Comparison of ENCODE assay signal across 32 cellular contexts in genomic region chr3:8581373-8581772, GRCh38.
"Had no signal": no experiment of that assay in that cellular context is flagged by ENCODE, and none has a peak within 500 bp of the region (broad histone marks: within the 10 kb centered on the region; RNA-seq: fewer than 3 reads in every experiment).

No MANE protein-coding gene starts in this region.

- H3K27ac ChIP-seq: Peyer's patch, VCaP had no signal

- ATAC-seq: activated CD8-positive, alpha-beta memory T cell treated with anti-CD3 and anti-CD28 coated beads, Interleukin-2, amount 10 ng/mL, durations not matched to agents 7 days and 5 days; activated naive CD8-positive, alpha-beta T cell treated with anti-CD3 and anti-CD28 coated beads, Interleukin-2, amount 50 U/mL, for 24 hours; K562 had no signal

- H3K4me1 ChIP-seq: Peyer's patch had no signal

- DNase-seq: activated B cell treated with CpG ODN at 0.5 μM for 24 hours; activated CD4-positive, alpha-beta memory T cell treated with anti-CD3 and anti-CD28 coated beads for 36 hours; activated CD4-positive, alpha-beta T cell treated with anti-CD3 and anti-CD28 coated beads for 4 hours; activated CD4-positive, alpha-beta T cell treated with anti-CD3 and anti-CD28 coated beads, Interleukin-2, amount 50 U/mL, for 1 hour; activated CD4-positive, CD25-positive, alpha-beta regulatory T cell treated with anti-CD3 and anti-CD28 coated beads, Interleukin-2, amount 50 U/mL, for 72 hours; activated CD8-positive, alpha-beta memory T cell treated with anti-CD3 and anti-CD28 coated beads, Interleukin-2, amount 10 ng/mL, durations not matched to agents 7 days and 5 days; activated CD8-positive, alpha-beta memory T cell treated with anti-CD3 and anti-CD28 coated beads, Interleukin-2, amount 50 U/mL, for 48 hours; activated effector memory CD4-positive, alpha-beta T cell treated with Interleukin-2 at 50 U/mL for 16 hours; activated naive CD4-positive, alpha-beta T cell treated with anti-CD3 and anti-CD28 coated beads, Interleukin-2, amount 10 ng/mL, durations not matched to agents 7 days and 5 days; activated naive CD8-positive, alpha-beta T cell treated with anti-CD3 and anti-CD28 coated beads, Interleukin-2, amount 50 U/mL, for 24 hours; activated T-cell treated with anti-CD3 and anti-CD28 coated beads, Interleukin-2, amount 50 U/mL, for 48 hours; amniotic stem cell; aorta; brain microvascular endothelial cell; NCI-H1048; NCI-H1105 treated with DMSO at 0.1 percent for 48 hours; NCI-H1436; NCI-H1694; NCI-H1930; NCI-H2081 treated with DMSO at 0.1 percent for 48 hours; NCI-H226; NCI-H446 treated with DMSO at 0.1 percent for 48 hours; NCI-H524; Peyer's patch; RPMI8226; SIG-M5; SW 1271; T-helper 1 cell; T-helper 2 cell; T-helper 9 cell had no signal

- H3K27me3 ChIP-seq: brain microvascular endothelial cell, Peyer's patch had no signal

- H3K9me3 ChIP-seq: Peyer's patch had no signal

- H3K36me3 ChIP-seq: brain microvascular endothelial cell, Peyer's patch had no signal

- H3K4me3 ChIP-seq: K562, Peyer's patch had no signal
